In genomic region chr1:95209291-95209690, GRCh38 we compare ENCODE assay signal across 30 cellular contexts. TPM values are rescaled to one million over a fixed set of nuclear protein-coding genes. Genes with fewer than 3 reads are reported as not detected.
"Had no signal": no experiment of that assay in that cellular context is flagged by ENCODE, and none has a peak within 500 bp of the region (broad histone marks: within the 10 kb centered on the region; RNA-seq: fewer than 3 reads in every experiment).

No MANE protein-coding gene starts in this region.

- H3K4me3 ChIP-seq: ascending aorta, SJSA1 had no signal

- H3K36me3 ChIP-seq: ascending aorta, SJSA1 had no signal

- ATAC-seq: activated CD4-positive, alpha-beta T cell treated with anti-CD3 and anti-CD28 coated beads for 36 hours; activated CD4-positive, CD25-positive, alpha-beta regulatory T cell treated with anti-CD3 and anti-CD28 coated beads, Interleukin-2, amount 50 U/mL, for 24 hours; activated CD8-positive, alpha-beta T cell treated with anti-CD3 and anti-CD28 coated beads, Interleukin-2, amount 10 ng/mL, durations not matched to agents 7 days and 5 days; Panc1; WTC11 had no signal

- H3K4me1 ChIP-seq: SJSA1 had no signal

- FAIRE-seq: TTC549 had no signal

- H3K9me3 ChIP-seq: ascending aorta, SJSA1, SK-N-SH had no signal

- H3K27me3 ChIP-seq: ascending aorta, SJSA1 had no signal

- H3K27ac ChIP-seq: ascending aorta, KMS-11, SJSA1 had no signal

- DNase-seq: activated CD4-positive, alpha-beta T cell treated with anti-CD3 and anti-CD28 coated beads for 36 hours; activated CD4-positive, alpha-beta T cell treated with anti-CD3 and anti-CD28 coated beads, Interleukin-2, amount 10 ng/mL, durations not matched to agents 7 days and 5 days; activated CD4-positive, alpha-beta T cell treated with anti-CD3 and anti-CD28 coated beads, Interleukin-2, amount 50 U/mL, for 48 hours; activated CD8-positive, alpha-beta T cell treated with anti-CD3 and anti-CD28 coated beads, Interleukin-2, amount 10 ng/mL, durations not matched to agents 7 days and 5 days; activated gamma-delta T cell; activated naive CD4-positive, alpha-beta T cell treated with Interleukin-2 at 50 U/mL for 16 hours; activated naive CD8-positive, alpha-beta T cell treated with anti-CD3 and anti-CD28 coated beads, Interleukin-2, amount 10 ng/mL, durations not matched to agents 7 days and 5 days; activated T-cell treated with anti-CD3 and anti-CD28 coated beads, Interleukin-2, amount 50 U/mL, for 24 hours; amygdala; caudate nucleus; MM.1S; MV-4-11; NCI-H1092; NCI-H1436 treated with DMSO at 0.1 percent for 48 hours; NCI-H1694 treated with DMSO at 0.1 percent for 48 hours; NCI-H2081; NCI-H2171 treated with DMSO at 0.1 percent for 48 hours; NCI-H2227 treated with DMSO at 0.1 percent for 48 hours; NCI-H446; NCI-H510A treated with DMSO at 0.1 percent for 48 hours; NCI-H69; SHP77 treated with DMSO at 0.1 percent for 48 hours; SK-N-SH had no signal

RNA-seq across cellular contexts. Expression of gene RWDD3, which starts 24.7 kb away (rescaled TPM):
- total RNA-seq: ascending aorta had no signal
